ENCODE assay signal across 18 cellular contexts in the genomic region with DNA sequence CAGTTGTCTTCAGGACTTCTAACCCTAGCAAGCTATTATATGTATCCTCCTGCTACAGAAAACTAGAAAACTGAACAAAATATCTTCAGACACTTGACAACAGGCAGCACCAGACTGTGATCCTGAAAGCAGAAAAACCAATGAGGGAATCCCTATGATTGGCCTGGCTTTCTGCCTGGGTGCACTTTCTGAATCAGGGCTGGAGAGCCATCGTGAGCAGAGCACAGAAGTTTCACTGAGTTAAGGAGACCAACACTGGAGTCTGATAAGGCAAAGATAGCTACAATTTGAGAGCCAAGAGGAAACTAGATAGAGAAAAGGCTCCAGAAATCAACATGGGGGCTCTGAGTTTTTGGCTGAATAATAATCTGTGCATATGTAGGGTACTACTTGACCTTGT.
DNase-seq lines count a peak whose midpoint lies in the region; ATAC-seq, FAIRE-seq and TF ChIP-seq lines count a peak whose summit lies in the region.
"Had no signal": no experiment of that assay in that cellular context is flagged by ENCODE, and none has a peak within 500 bp of the region (broad histone marks: within the 10 kb centered on the region; RNA-seq: fewer than 3 reads in every experiment).

No MANE protein-coding gene starts in this region.

- H3K4me1 ChIP-seq in BE2C (peaks cover 25% of the 10 kb centered on the region), HUES6 (ENCODE audit: control insufficient read depth, insufficient read depth, low read length) (peaks cover 13% of the 10 kb centered on the region), K562 (replicated peaks in 1 of 2; ENCODE audit: control insufficient read depth in 2 of 2, insufficient read depth in 2 of 2, low read length in 2 of 2) (peaks cover 0 to 5% of the 10 kb centered on the region in 2 experiments; a peak in 2 of 5 replicates), neural progenitor cell (peaks cover 11% of the 10 kb centered on the region)
- H3K4me1 ChIP-seq: Peyer's patch had no signal

- H3K9me3 Mint-ChIP-seq in neural progenitor cell = no peaks in the 10 kb centered on the region
- H3K9me3 Mint-ChIP-seq: CD4-positive, CD25-positive, alpha-beta regulatory T cell had no signal

- H3K4me3 ChIP-seq in BE2C (ENCODE audit: low read depth, low read length) (no peak overlapping the region), HUES6 (ENCODE audit: low read depth, low read length) (no peak overlapping the region), K562 (no peak overlapping the region), neural progenitor cell (no peak overlapping the region)
- H3K4me3 ChIP-seq: MG63, Peyer's patch had no signal

- H3K27me3 ChIP-seq in BE2C (no peaks in the 10 kb centered on the region), HUES6 (ENCODE audit: control insufficient read depth, insufficient read depth, low read length) (no peaks in the 10 kb centered on the region), K562 (ENCODE audit: control insufficient read depth in 2 of 2, insufficient read depth in 2 of 2, low read length in 2 of 2) (no peaks in the 10 kb centered on the region), neural progenitor cell (no peaks in the 10 kb centered on the region)
- H3K27me3 ChIP-seq: MG63, Peyer's patch had no signal

- no peak for TF ChIP-seq CTCF in BE2C (IDR thresholded peaks at IDR 0.05; ENCODE audit: low read depth, low read length)
- no peak for TF ChIP-seq CTCF in K562 (IDR thresholded peaks at IDR 0.05 in 2 of 3, conservative IDR thresholded peaks at IDR 0.05 in 1 of 3; ENCODE audit: insufficient read depth in 2 of 3, low read depth in 1 of 3, low read length in 3 of 3)
- no peak for TF ChIP-seq CTCF in neural progenitor cell (IDR thresholded peaks at IDR 0.05)

- H2AFZ ChIP-seq in K562 (ENCODE audit: low read depth, low read length) (no peak overlapping the region), neural progenitor cell (replicated peaks) (no peak overlapping the region)

- ATAC-seq in K562 = peak; percentile 50; the same call in 1 of the 3 replicates
- ATAC-seq in GM21619 (IDR thresholded peaks at IDR 0.05; ENCODE audit: unreplicated experiment) = no peak

- in situ Hi-C loops in K562 (cut with MboI) = no loop called here

- H3K4me3 Mint-ChIP-seq in neural progenitor cell = no peak overlapping the region
- H3K4me3 Mint-ChIP-seq: CD4-positive, CD25-positive, alpha-beta regulatory T cell had no signal

- no peaks in the 10 kb centered on the region for H3K36me3 Mint-ChIP-seq in neural progenitor cell

- no peak for TF ChIP-seq RAD21 in K562 (CRISPR knock-in tag; conservative IDR thresholded peaks at IDR 0.05 in 1 of 2, IDR thresholded peaks at IDR 0.05 in 1 of 2)

- POLR2A ChIA-PET in K562 (lab: Yijun Ruan, JAX) = interaction anchor here (0.6 kb wide), 1 partner anchor 419 kb away, joined by 3 read pairs; no protein-coding TSS in a partner anchor

- H3K79me2 ChIP-seq in K562 (ENCODE audit: control insufficient read depth, insufficient read depth, low read length) = no peaks in the 10 kb centered on the region
- no peaks in the 10 kb centered on the region for H3K79me2 ChIP-seq in neural progenitor cell (ENCODE audit: low read depth)

- peaks cover 31% of the 10 kb centered on the region for H3K4me1 Mint-ChIP-seq in neural progenitor cell

- FAIRE-seq in K562 (lab: Jason Lieb, UNC) = no peak

- no peak for TF ChIP-seq EP300 in K562 (IDR thresholded peaks at IDR 0.05; ENCODE audit: low read length)

- CTCF ChIA-PET in K562 (lab: Yijun Ruan, JAX; ENCODE audit: low intra/inter-chr PET ratio) = no interaction called here

- H3K27ac Mint-ChIP-seq in neural progenitor cell = peak overlapping the region; percentile 69
- H3K27ac Mint-ChIP-seq: CD4-positive, CD25-positive, alpha-beta regulatory T cell had no signal

- H3K4me2 ChIP-seq in K562 (ENCODE audit: insufficient read depth, low read length) = no peak overlapping the region
- peak overlapping the region; percentile 40 for H3K4me2 ChIP-seq in neural progenitor cell

- 0% methylated on average over 1 of the region's 1 CpG for WGBS in K562 (ENCODE audit: insufficient coverage, low coverage, missing lambda C conversion rate)

- intact Hi-C loops in K562 (cut with micrococcal nuclease) = no loop called here

- no peaks in the 10 kb centered on the region for H3F3A ChIP-seq in neural progenitor cell (ENCODE audit: low read depth)

- H3K9me1 ChIP-seq in K562 (ENCODE audit: control insufficient read depth, insufficient read depth, low read length) = no peaks in the 10 kb centered on the region

- no TSS peak for BruUV-seq in K562 (replicated peaks; lab: Mats Ljungman, UMichigan)

- no peaks in the 10 kb centered on the region for H3K27me3 Mint-ChIP-seq in neural progenitor cell (ENCODE audit: insufficient read depth, low read depth)
- H3K27me3 Mint-ChIP-seq: CD4-positive, CD25-positive, alpha-beta regulatory T cell had no signal

- no peak overlapping the region for H3K9ac ChIP-seq in HUES6 (ENCODE audit: low read length)
- no peak overlapping the region for H3K9ac ChIP-seq in K562 (ENCODE audit: insufficient read depth in 1 of 2, low read depth in 2 of 2, low read length in 2 of 2)
- no peak overlapping the region for H3K9ac ChIP-seq in neural progenitor cell

- TF ChIP-seq POLR2A in K562 (conservative IDR thresholded peaks at IDR 0.05) = no peak

- peak; percentile 33 for DNase-seq in BE2C
- DNase-seq in K562 (ENCODE audit: extremely low read depth in 1 of 4, low spot score in 3 of 4) = peak in 1 of 4 experiments; percentile 26
- peak; percentile 63 for DNase-seq in neural progenitor cell (ENCODE audit: low spot score)
- DNase-seq in hepatic stellate cell (ENCODE audit: low spot score) = no peak
- DNase-seq in activated CD4-positive, alpha-beta T cell treated with anti-CD3 and anti-CD28 coated beads, Interleukin-2, amount 50 U/mL, for 48 hours = no peak
- DNase-seq: AML-193; CD4-positive, CD25-positive, alpha-beta regulatory T cell; DND-41; GDM1; MG63; NCI-H1092 treated with DMSO at 0.1 percent for 48 hours; NCI-H1694 treated with DMSO at 0.1 percent for 48 hours; NCI-H446 treated with DMSO at 0.1 percent for 48 hours; NCI-H774; Peyer's patch; SHP77 treated with DMSO at 0.1 percent for 48 hours had no signal

- H4K20me1 ChIP-seq in K562 (replicated peaks; ENCODE audit: control insufficient read depth, insufficient read depth, low read length) (no peaks in the 10 kb centered on the region), neural progenitor cell (ENCODE audit: low read depth) (peaks cover 11% of the 10 kb centered on the region)

- H3K36me3 ChIP-seq in BE2C (no peaks in the 10 kb centered on the region), HUES6 (ENCODE audit: control insufficient read depth, insufficient read depth, low read length) (no peaks in the 10 kb centered on the region), K562 (ENCODE audit: control insufficient read depth, insufficient read depth, low read length) (no peaks in the 10 kb centered on the region), neural progenitor cell (no peaks in the 10 kb centered on the region)
- H3K36me3 ChIP-seq: MG63, Peyer's patch had no signal

- H3K9me3 ChIP-seq in BE2C (no peaks in the 10 kb centered on the region), HUES6 (ENCODE audit: control insufficient read depth, insufficient read depth, low read depth, low read length) (no peaks in the 10 kb centered on the region), K562 (replicated peaks; ENCODE audit: control insufficient read depth, insufficient read depth, low read depth, low read length) (no peaks in the 10 kb centered on the region), neural progenitor cell (ENCODE audit: low read depth) (no peaks in the 10 kb centered on the region)
- H3K9me3 ChIP-seq: MG63, Peyer's patch had no signal

- 0 out of 2 replicates have a peak overlapping the region, but pooled peaks have one; percentile 14 for H3K27ac ChIP-seq in HUES6 (ENCODE audit: low read depth, low read length)
- H3K27ac ChIP-seq in K562 (ENCODE audit: extremely low read depth, low read depth, low read length) = no peak overlapping the region
- no peak overlapping the region for H3K27ac ChIP-seq in neural progenitor cell
- H3K27ac ChIP-seq: Peyer's patch had no signal

TF ChIP-seq in K562, 482 proteins besides CTCF, POLR2A, EP300 and RAD21:
- TF ChIP-seq CBFA2T3 (IDR thresholded peaks at IDR 0.05) (peak; percentile 40; the same call in 1 of the 2 replicates), MECOM (CRISPR knock-in tag; IDR thresholded peaks at IDR 0.05) (no peak)

Comparison
In these comparisons a context has a peak if more than half of its experiments do, and no peak if none do; other contexts are left out.
1. DNase-seq: peak in BE2C (single experiment) and neural progenitor cell (single experiment); none in hepatic stellate cell (single experiment) and activated CD4-positive, alpha-beta T cell treated with anti-CD3 and anti-CD28 coated beads, Interleukin-2, amount 50 U/mL, for 48 hours (0 of 2).